1 cellular context compared by ENCODE assay signal in the genomic region with DNA sequence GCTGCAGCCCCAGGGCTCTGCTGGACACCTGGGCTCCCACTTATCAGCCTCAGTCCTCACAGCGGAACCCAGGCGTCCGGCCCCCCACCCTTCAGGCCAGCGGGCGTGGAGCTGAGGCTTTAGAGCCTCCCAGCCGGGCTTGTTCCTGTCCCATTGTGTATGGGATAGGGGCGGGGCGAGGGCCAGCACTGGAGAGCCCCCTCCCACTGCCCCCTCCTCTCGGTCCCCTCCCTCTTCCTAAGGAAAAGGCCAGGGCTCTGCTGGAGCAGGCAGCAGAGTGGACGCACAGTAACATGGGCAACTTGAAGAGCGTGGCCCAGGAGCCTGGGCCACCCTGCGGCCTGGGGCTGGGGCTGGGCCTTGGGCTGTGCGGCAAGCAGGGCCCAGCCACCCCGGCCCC.
TF ChIP-seq lines count a peak whose summit lies in the region.

No MANE protein-coding gene starts in this region.

TF ChIP-seq in WTC11, 78 proteins besides CTCF, POLR2A, EP300 and RAD21 (continued from another document):
- TF ChIP-seq, protein P1, sequence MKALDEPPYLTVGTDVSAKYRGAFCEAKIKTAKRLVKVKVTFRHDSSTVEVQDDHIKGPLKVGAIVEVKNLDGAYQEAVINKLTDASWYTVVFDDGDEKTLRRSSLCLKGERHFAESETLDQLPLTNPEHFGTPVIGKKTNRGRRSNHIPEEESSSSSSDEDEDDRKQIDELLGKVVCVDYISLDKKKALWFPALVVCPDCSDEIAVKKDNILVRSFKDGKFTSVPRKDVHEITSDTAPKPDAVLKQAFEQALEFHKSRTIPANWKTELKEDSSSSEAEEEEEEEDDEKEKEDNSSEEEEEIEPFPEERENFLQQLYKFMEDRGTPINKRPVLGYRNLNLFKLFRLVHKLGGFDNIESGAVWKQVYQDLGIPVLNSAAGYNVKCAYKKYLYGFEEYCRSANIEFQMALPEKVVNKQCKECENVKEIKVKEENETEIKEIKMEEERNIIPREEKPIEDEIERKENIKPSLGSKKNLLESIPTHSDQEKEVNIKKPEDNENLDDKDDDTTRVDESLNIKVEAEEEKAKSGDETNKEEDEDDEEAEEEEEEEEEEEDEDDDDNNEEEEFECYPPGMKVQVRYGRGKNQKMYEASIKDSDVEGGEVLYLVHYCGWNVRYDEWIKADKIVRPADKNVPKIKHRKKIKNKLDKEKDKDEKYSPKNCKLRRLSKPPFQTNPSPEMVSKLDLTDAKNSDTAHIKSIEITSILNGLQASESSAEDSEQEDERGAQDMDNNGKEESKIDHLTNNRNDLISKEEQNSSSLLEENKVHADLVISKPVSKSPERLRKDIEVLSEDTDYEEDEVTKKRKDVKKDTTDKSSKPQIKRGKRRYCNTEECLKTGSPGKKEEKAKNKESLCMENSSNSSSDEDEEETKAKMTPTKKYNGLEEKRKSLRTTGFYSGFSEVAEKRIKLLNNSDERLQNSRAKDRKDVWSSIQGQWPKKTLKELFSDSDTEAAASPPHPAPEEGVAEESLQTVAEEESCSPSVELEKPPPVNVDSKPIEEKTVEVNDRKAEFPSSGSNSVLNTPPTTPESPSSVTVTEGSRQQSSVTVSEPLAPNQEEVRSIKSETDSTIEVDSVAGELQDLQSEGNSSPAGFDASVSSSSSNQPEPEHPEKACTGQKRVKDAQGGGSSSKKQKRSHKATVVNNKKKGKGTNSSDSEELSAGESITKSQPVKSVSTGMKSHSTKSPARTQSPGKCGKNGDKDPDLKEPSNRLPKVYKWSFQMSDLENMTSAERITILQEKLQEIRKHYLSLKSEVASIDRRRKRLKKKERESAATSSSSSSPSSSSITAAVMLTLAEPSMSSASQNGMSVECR (CRISPR knock-in tag; IDR thresholded peaks at IDR 0.05; ENCODE audit: borderline replicate concordance) = no peak
- no peak for TF ChIP-seq JAZF1 (CRISPR knock-in tag; IDR thresholded peaks at IDR 0.05)
- no peak for TF ChIP-seq ELF4 (CRISPR knock-in tag; IDR thresholded peaks at IDR 0.05; ENCODE audit: low read depth)
TF ChIP-seq in WTC11: peak in this region for 0.
